28 cellular contexts compared by ENCODE assay signal in genomic region chr7:75019800-75020199, GRCh38.
"Had no signal": no experiment of that assay in that cellular context is flagged by ENCODE, and none has a peak within 500 bp of the region (broad histone marks: within the 10 kb centered on the region; RNA-seq: fewer than 3 reads in every experiment).

No MANE protein-coding gene starts in this region.

- H3K36me3 ChIP-seq: neural progenitor cell, ovary, right lobe of liver had no signal

- H3K4me3 ChIP-seq: neural progenitor cell, ovary, psoas muscle, right lobe of liver, sigmoid colon, stomach, thoracic aorta, thyroid gland, tibial nerve, upper lobe of left lung, vagina had no signal

- DNase-seq: naive thymus-derived CD4-positive, alpha-beta T cell; natural killer cell; nucleus accumbens; ovary; psoas muscle; right cardiac atrium; right lobe of liver; sigmoid colon; small intestine; stimulated activated CD4-positive, alpha-beta T cell treated with anti-CD3 and anti-CD28 coated beads, Interleukin-1b, Interleukin-23, amount 100 ng/mL, for 48 hours; stimulated activated CD4-positive, alpha-beta T cell treated with anti-CD3 and anti-CD28 coated beads, Interleukin-4, amount 100 ng/mL, for 1 hour; stimulated activated CD4-positive, alpha-beta T cell treated with anti-CD3 and anti-CD28 coated beads, Interleukin-4, amount 100 ng/mL, for 4 hours; stimulated activated CD8-positive, alpha-beta memory T cell treated with anti-CD3 and anti-CD28 coated beads, Interleukin-4, amount 100 ng/mL, for 48 hours; stimulated activated naive B cell treated with anti-CD40 and anti-IgM and Interleukin-4, amounts not matched to agents 10 μg/mL and 1 μg/mL and 100 μg/mL, for 72 hours; stimulated activated naive CD4-positive, alpha-beta T cell treated with Interleukin-2 at 50 U/mL for 16 hours; stomach; thyroid gland; trophoblast cell; upper lobe of left lung had no signal

- H3K27me3 Mint-ChIP-seq: naive thymus-derived CD4-positive, alpha-beta T cell; progenitor cell of endocrine pancreas; stimulated activated naive B cell treated with anti-CD40 and anti-IgM and Interleukin-4, amounts not matched to agents 10 μg/mL and 1 μg/mL and 100 μg/mL, for 72 hours; stimulated activated naive CD8-positive, alpha-beta T cell treated with anti-CD3 and anti-CD28 coated beads, Interleukin-15, Interleukin-2, amounts not matched to agents 100 ng/mL and 50 ng/mL, for 24 hours had no signal

- H2AFZ ChIP-seq: neural progenitor cell, parathyroid adenoma had no signal

- H3K4me1 ChIP-seq: parathyroid adenoma, psoas muscle, right lobe of liver, sigmoid colon, stomach, thyroid gland, tibial nerve, upper lobe of left lung, vagina had no signal

- H3K9ac ChIP-seq: neural progenitor cell, parathyroid adenoma had no signal

- H3K27me3 ChIP-seq: neural progenitor cell, neutrophil, ovary, right lobe of liver, sigmoid colon, stomach, thyroid gland, tibial nerve, upper lobe of left lung, vagina had no signal

- H3K4me2 ChIP-seq: neural progenitor cell had no signal

- H3K27ac Mint-ChIP-seq: naive thymus-derived CD4-positive, alpha-beta T cell; natural killer cell; nephron; neural progenitor cell; progenitor cell of endocrine pancreas; stimulated activated naive B cell treated with anti-CD40 and anti-IgM and Interleukin-4, amounts not matched to agents 10 μg/mL and 1 μg/mL and 100 μg/mL, for 72 hours; stimulated activated naive CD8-positive, alpha-beta T cell treated with anti-CD3 and anti-CD28 coated beads, Interleukin-15, Interleukin-2, amounts not matched to agents 100 ng/mL and 50 ng/mL, for 24 hours had no signal

- H3K4me3 Mint-ChIP-seq: naive thymus-derived CD4-positive, alpha-beta T cell; natural killer cell; nephron; neural progenitor cell; stimulated activated naive B cell treated with anti-CD40 and anti-IgM and Interleukin-4, amounts not matched to agents 10 μg/mL and 1 μg/mL and 100 μg/mL, for 72 hours; stimulated activated naive CD8-positive, alpha-beta T cell treated with anti-CD3 and anti-CD28 coated beads, Interleukin-15, Interleukin-2, amounts not matched to agents 100 ng/mL and 50 ng/mL, for 24 hours had no signal

- H3K9me3 ChIP-seq: neutrophil, ovary, psoas muscle, right lobe of liver, sigmoid colon, stomach, thoracic aorta, thyroid gland, tibial nerve, upper lobe of left lung, vagina had no signal

- H3K27ac ChIP-seq: neural progenitor cell, neutrophil, ovary, parathyroid adenoma, psoas muscle, right lobe of liver, sigmoid colon, stomach, thoracic aorta, thyroid gland, tibial nerve, upper lobe of left lung, vagina had no signal

- H3K4me1 Mint-ChIP-seq: naive thymus-derived CD4-positive, alpha-beta T cell; natural killer cell; nephron; stimulated activated naive B cell treated with anti-CD40 and anti-IgM and Interleukin-4, amounts not matched to agents 10 μg/mL and 1 μg/mL and 100 μg/mL, for 72 hours had no signal

- H3K36me3 Mint-ChIP-seq: natural killer cell; stimulated activated naive B cell treated with anti-CD40 and anti-IgM and Interleukin-4, amounts not matched to agents 10 μg/mL and 1 μg/mL and 100 μg/mL, for 72 hours had no signal

- ATAC-seq: naive thymus-derived CD4-positive, alpha-beta T cell; psoas muscle; right cardiac atrium; stimulated activated naive B cell treated with anti-CD40 and anti-IgM and Interleukin-4, amounts not matched to agents 10 μg/mL and 1 μg/mL and 100 μg/mL, for 72 hours had no signal

- H3K9me3 Mint-ChIP-seq: naive thymus-derived CD4-positive, alpha-beta T cell; natural killer cell; nephron; neural progenitor cell; stimulated activated naive B cell treated with anti-CD40 and anti-IgM and Interleukin-4, amounts not matched to agents 10 μg/mL and 1 μg/mL and 100 μg/mL, for 72 hours; stimulated activated naive CD8-positive, alpha-beta T cell treated with anti-CD3 and anti-CD28 coated beads, Interleukin-15, Interleukin-2, amounts not matched to agents 100 ng/mL and 50 ng/mL, for 24 hours had no signal
